Comparison of ENCODE assay signal across 18 cellular contexts in genomic region chr19:17117250-17117789, GRCh38. TPM values are rescaled to one million over a fixed set of nuclear protein-coding genes. Genes with fewer than 3 reads are reported as not detected.
DNase-seq lines count a peak whose midpoint lies in the region; ATAC-seq and TF ChIP-seq lines count a peak whose summit lies in the region.
"Had no signal": no experiment of that assay in that cellular context is flagged by ENCODE, and none has a peak within 500 bp of the region (broad histone marks: within the 10 kb centered on the region; RNA-seq: fewer than 3 reads in every experiment).

No MANE protein-coding gene starts in this region.

- intact Hi-C loops in Right ventricle myocardium superior (cut with DNase I): no loop called here
- intact Hi-C loops in adrenal gland (cut with DNase I): no loop called here

- no peak for TF ChIP-seq CTCF in HFFc6 (IDR thresholded peaks at IDR 0.05)
- TF ChIP-seq CTCF in coronary artery (IDR thresholded peaks at IDR 0.05): no peak
- no peak for TF ChIP-seq CTCF in adrenal gland (IDR thresholded peaks at IDR 0.05)

- H3K36me3 Mint-ChIP-seq in HFFc6 (ENCODE audit: low read depth): peaks cover 11% of the 10 kb centered on the region
- H3K36me3 Mint-ChIP-seq in stimulated activated naive B cell treated with anti-CD40 and anti-IgM and Interleukin-4, amounts not matched to agents 10 μg/mL and 1 μg/mL and 100 μg/mL, for 72 hours: peaks cover 55 to 64% of the 10 kb centered on the region in 2 donors

- no peak overlapping the region for H3K4me3 Mint-ChIP-seq in HFFc6
- H3K4me3 Mint-ChIP-seq in stimulated activated naive B cell treated with anti-CD40 and anti-IgM and Interleukin-4, amounts not matched to agents 10 μg/mL and 1 μg/mL and 100 μg/mL, for 72 hours: no peak overlapping the region
- H3K4me3 Mint-ChIP-seq: activated naive CD4-positive, alpha-beta T cell treated with anti-CD3 and anti-CD28 coated beads, Interleukin-2, amount 10 ng/mL, durations not matched to agents 7 days and 5 days; GM23338 had no signal

- no peaks in the 10 kb centered on the region for H3K9me3 Mint-ChIP-seq in HFFc6
- H3K9me3 Mint-ChIP-seq in stimulated activated naive B cell treated with anti-CD40 and anti-IgM and Interleukin-4, amounts not matched to agents 10 μg/mL and 1 μg/mL and 100 μg/mL, for 72 hours: peaks cover 0 to 3% of the 10 kb centered on the region in 2 donors
- H3K9me3 Mint-ChIP-seq: activated naive CD4-positive, alpha-beta T cell treated with anti-CD3 and anti-CD28 coated beads, Interleukin-2, amount 10 ng/mL, durations not matched to agents 7 days and 5 days; GM23338 had no signal

- H3K4me1 Mint-ChIP-seq in HFFc6 (ENCODE audit: low read depth): no peaks in the 10 kb centered on the region
- peaks cover 49 to 68% of the 10 kb centered on the region in 2 donors for H3K4me1 Mint-ChIP-seq in stimulated activated naive B cell treated with anti-CD40 and anti-IgM and Interleukin-4, amounts not matched to agents 10 μg/mL and 1 μg/mL and 100 μg/mL, for 72 hours

- H3K27me3 Mint-ChIP-seq in HFFc6 (ENCODE audit: insufficient read depth): peaks cover 4% of the 10 kb centered on the region
- H3K27me3 Mint-ChIP-seq in stimulated activated naive B cell treated with anti-CD40 and anti-IgM and Interleukin-4, amounts not matched to agents 10 μg/mL and 1 μg/mL and 100 μg/mL, for 72 hours: no peaks in the 10 kb centered on the region
- H3K27me3 Mint-ChIP-seq: activated naive CD4-positive, alpha-beta T cell treated with anti-CD3 and anti-CD28 coated beads, Interleukin-2, amount 10 ng/mL, durations not matched to agents 7 days and 5 days had no signal

- DNase-seq in HFFc6: no peak
- DNase-seq in coronary artery (ENCODE audit: low spot score): no peak
- DNase-seq in myocyte (ENCODE audit: low read depth): peak; percentile 77
- DNase-seq in stimulated activated naive B cell treated with anti-CD40 and anti-IgM and Interleukin-4, amounts not matched to agents 10 μg/mL and 1 μg/mL and 100 μg/mL, for 72 hours: no peak
- DNase-seq in Right ventricle myocardium superior: no peak
- no peak for DNase-seq in adrenal gland
- DNase-seq in NCI-H2107 treated with DMSO at 0.1 percent for 48 hours (lab: John Stamatoyannopoulos, UW; ENCODE audit: unreplicated experiment): no peak
- DNase-seq in hepatic stellate cell (ENCODE audit: low spot score): no peak
- DNase-seq: activated CD4-positive, alpha-beta T cell treated with anti-CD3 and anti-CD28 coated beads, Interleukin-2, amount 50 U/mL, for 1 hour; activated naive CD4-positive, alpha-beta T cell treated with anti-CD3 and anti-CD28 coated beads, Interleukin-2, amount 10 ng/mL, durations not matched to agents 7 days and 5 days; Calu3; heart right ventricle; PC-3; stimulated activated CD4-positive, alpha-beta T cell treated with anti-CD3 and anti-CD28 coated beads, Interleukin-4, amount 100 ng/mL, for 1 hour had no signal

- H3K27ac ChIP-seq in coronary artery: peak overlapping the region; percentile 45 to 70
- H3K27ac ChIP-seq in adrenal gland: peak overlapping the region in 2 of 5 donors; percentile 21 to 38
- H3K27ac ChIP-seq: thyroid gland had no signal

- no peaks in the 10 kb centered on the region for H3K27me3 ChIP-seq in adrenal gland
- H3K27me3 ChIP-seq: heart right ventricle, thyroid gland had no signal

- 75 to 85% (median 79%) methylated on average over 9 to 12 of the region's 12 CpGs for WGBS in adrenal gland, 4 donors

- no peak for TF ChIP-seq POLR2A in adrenal gland (IDR thresholded peaks at IDR 0.05)

- H3K36me3 ChIP-seq in adrenal gland (replicated peaks in 1 of 2): no peaks in the 10 kb centered on the region
- H3K36me3 ChIP-seq: thyroid gland had no signal

- peaks cover 15 to 23% of the 10 kb centered on the region in 2 donors for H3K4me1 ChIP-seq in adrenal gland (replicated peaks in 1 of 2)
- H3K4me1 ChIP-seq: thyroid gland had no signal

- H3K4me3 ChIP-seq in coronary artery (no peak overlapping the region), adrenal gland (no peak overlapping the region)
- H3K4me3 ChIP-seq: GM23338, heart right ventricle, skin epidermis, thyroid gland had no signal

- H3K9me3 ChIP-seq in adrenal gland (replicated peaks in 1 of 3): no peaks in the 10 kb centered on the region
- H3K9me3 ChIP-seq: heart right ventricle, thyroid gland had no signal

- ATAC-seq in stimulated activated naive B cell treated with anti-CD40 and anti-IgM and Interleukin-4, amounts not matched to agents 10 μg/mL and 1 μg/mL and 100 μg/mL, for 72 hours (replicated peaks): no peak
- no peak for ATAC-seq in Right ventricle myocardium superior (ENCODE audit: poor library complexity)
- ATAC-seq: GM23338, PC-3, SK-N-SH treated with all-trans-retinoic acid at 6 μM for 48 hours had no signal

- peak overlapping the region; percentile 26; the same call in 1 of the 2 replicates for H3K27ac Mint-ChIP-seq in HFFc6
- peak overlapping the region; percentile 14 for H3K27ac Mint-ChIP-seq in stimulated activated naive B cell treated with anti-CD40 and anti-IgM and Interleukin-4, amounts not matched to agents 10 μg/mL and 1 μg/mL and 100 μg/mL, for 72 hours
- H3K27ac Mint-ChIP-seq: activated naive CD4-positive, alpha-beta T cell treated with anti-CD3 and anti-CD28 coated beads, Interleukin-2, amount 10 ng/mL, durations not matched to agents 7 days and 5 days; GM23338 had no signal

RNA-seq across cellular contexts. Expression of gene MYO9B, which starts 41.7 kb away (rescaled TPM):
- 10 to 100 TPM; 81.2 to 89.0 (median 83.4) TPM for total RNA-seq in HFFc6 (2021; fragmentation: NEBNext Ultra II Directional; extraction: Animal tissue kit (Norgen Biotek cat#: 25700))
- total RNA-seq in myocyte (35.8 and 43.4 TPM in 2 replicates), Right ventricle myocardium superior (32.4 TPM), adrenal gland (100 to 1,000 TPM in 1 of 8 donors, 10 to 100 TPM in 7; 55.8 to 183 (median 86.3) TPM)
- polyA plus RNA-seq in myocyte (2012): 51.2 TPM
- polyA plus RNA-seq in adrenal gland: 100 to 1,000 TPM in 1 of 3 donors, 10 to 100 TPM in 2; 29.9 to 236 (median 99.6) TPM

RNA-seq across cellular contexts. Expression of gene HAUS8, which starts 42.1 kb away (rescaled TPM):
- 10 to 100 TPM in 5 of 6 experiments, 1 to 10 TPM in 1; 7.6 to 13.2 (median 12.2) TPM for total RNA-seq in HFFc6 (2021; fragmentation: NEBNext Ultra II Directional; extraction: Animal tissue kit (Norgen Biotek cat#: 25700))
- total RNA-seq in myocyte (3.3 and 5.4 TPM in 2 replicates), Right ventricle myocardium superior (4.5 TPM), adrenal gland (10 to 100 TPM in 3 of 8 donors, 1 to 10 TPM in 5; 3.9 to 10.9 (median 9.0) TPM)
- polyA plus RNA-seq in myocyte (2012): 5.0 TPM
- 10 to 100 TPM in 2 of 3 donors, 1 to 10 TPM in 1; 7.5 to 17.9 (median 17.5) TPM for polyA plus RNA-seq in adrenal gland
